ENCODE assay signal across 1 cellular context in the genomic region with DNA sequence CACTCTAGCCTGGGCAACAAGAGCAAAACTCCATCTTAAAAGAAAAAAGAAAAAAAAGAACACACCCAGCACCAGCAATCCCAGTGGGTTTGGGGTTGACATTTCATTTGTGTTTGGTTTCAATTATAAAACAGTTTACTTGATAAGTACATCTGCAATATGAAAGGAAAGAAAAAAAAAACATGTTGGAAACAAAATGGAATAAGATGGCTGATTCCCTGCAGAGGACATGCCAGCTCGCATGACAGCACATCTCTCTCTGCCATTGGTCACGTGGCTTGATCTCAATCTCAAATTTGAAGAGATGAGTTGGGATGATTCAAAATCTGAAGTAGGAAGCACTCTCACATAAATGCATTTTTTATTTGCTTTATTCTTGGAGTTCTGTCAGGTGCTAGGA.
TF ChIP-seq lines count a peak whose summit lies in the region.

No MANE protein-coding gene starts in this region.

TF ChIP-seq in GM23338, 12 proteins besides CTCF, POLR2A, EP300 and RAD21:
- TF ChIP-seq, protein P1, sequence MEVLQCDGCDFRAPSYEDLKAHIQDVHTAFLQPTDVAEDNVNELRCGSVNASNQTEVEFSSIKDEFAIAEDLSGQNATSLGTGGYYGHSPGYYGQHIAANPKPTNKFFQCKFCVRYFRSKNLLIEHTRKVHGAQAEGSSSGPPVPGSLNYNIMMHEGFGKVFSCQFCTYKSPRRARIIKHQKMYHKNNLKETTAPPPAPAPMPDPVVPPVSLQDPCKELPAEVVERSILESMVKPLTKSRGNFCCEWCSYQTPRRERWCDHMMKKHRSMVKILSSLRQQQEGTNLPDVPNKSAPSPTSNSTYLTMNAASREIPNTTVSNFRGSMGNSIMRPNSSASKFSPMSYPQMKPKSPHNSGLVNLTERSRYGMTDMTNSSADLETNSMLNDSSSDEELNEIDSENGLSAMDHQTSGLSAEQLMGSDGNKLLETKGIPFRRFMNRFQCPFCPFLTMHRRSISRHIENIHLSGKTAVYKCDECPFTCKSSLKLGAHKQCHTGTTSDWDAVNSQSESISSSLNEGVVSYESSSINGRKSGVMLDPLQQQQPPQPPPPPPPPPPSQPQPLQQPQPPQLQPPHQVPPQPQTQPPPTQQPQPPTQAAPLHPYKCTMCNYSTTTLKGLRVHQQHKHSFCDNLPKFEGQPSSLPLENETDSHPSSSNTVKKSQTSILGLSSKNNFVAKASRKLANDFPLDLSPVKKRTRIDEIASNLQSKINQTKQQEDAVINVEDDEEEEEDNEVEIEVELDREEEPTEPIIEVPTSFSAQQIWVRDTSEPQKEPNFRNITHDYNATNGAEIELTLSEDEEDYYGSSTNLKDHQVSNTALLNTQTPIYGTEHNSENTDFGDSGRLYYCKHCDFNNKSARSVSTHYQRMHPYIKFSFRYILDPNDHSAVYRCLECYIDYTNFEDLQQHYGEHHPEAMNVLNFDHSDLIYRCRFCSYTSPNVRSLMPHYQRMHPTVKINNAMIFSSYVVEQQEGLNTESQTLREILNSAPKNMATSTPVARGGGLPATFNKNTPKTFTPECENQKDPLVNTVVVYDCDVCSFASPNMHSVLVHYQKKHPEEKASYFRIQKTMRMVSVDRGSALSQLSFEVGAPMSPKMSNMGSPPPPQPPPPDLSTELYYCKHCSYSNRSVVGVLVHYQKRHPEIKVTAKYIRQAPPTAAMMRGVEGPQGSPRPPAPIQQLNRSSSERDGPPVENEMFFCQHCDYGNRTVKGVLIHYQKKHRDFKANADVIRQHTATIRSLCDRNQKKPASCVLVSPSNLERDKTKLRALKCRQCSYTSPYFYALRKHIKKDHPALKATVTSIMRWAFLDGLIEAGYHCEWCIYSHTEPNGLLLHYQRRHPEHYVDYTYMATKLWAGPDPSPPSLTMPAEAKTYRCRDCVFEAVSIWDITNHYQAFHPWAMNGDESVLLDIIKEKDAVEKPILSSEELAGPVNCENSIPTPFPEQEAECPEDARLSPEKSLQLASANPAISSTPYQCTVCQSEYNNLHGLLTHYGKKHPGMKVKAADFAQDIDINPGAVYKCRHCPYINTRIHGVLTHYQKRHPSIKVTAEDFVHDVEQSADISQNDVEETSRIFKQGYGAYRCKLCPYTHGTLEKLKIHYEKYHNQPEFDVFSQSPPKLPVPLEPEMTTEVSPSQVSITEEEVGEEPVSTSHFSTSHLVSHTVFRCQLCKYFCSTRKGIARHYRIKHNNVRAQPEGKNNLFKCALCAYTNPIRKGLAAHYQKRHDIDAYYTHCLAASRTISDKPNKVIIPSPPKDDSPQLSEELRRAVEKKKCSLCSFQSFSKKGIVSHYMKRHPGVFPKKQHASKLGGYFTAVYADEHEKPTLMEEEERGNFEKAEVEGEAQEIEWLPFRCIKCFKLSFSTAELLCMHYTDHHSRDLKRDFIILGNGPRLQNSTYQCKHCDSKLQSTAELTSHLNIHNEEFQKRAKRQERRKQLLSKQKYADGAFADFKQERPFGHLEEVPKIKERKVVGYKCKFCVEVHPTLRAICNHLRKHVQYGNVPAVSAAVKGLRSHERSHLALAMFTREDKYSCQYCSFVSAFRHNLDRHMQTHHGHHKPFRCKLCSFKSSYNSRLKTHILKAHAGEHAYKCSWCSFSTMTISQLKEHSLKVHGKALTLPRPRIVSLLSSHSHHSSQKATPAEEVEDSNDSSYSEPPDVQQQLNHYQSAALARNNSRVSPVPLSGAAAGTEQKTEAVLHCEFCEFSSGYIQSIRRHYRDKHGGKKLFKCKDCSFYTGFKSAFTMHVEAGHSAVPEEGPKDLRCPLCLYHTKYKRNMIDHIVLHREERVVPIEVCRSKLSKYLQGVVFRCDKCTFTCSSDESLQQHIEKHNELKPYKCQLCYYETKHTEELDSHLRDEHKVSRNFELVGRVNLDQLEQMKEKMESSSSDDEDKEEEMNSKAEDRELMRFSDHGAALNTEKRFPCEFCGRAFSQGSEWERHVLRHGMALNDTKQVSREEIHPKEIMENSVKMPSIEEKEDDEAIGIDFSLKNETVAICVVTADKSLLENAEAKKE (CRISPR knock-in tag; IDR thresholded peaks at IDR 0.05), result no peak
